In the genomic region with DNA sequence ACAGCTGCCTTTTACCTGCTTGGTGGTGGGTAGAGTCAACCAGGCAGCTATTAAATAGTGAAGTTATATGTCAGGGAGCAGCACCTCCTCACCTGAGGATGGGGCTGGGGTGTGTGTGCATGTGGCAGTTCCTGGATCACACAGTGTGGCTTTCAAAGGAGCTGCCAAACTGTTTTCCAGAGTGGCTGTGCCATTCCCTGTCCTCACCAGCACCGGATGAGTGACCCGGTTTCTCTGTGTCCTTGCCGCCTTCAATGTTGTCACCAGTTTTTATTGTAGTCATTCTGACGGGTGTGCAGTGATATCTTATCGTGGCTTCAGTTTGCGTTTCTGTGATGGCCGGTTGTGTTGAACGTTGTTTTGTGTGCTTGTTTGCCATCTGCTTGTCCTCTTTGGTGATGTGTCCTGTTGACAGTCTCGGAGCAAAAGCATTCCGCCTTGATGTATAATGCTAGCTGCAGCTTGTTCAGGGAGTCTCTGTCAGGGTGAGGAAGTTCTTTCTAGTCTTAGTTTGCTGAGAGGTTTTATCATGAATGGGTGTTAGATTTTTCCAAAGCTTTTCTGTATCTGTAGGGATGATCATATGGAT, we compare ENCODE assay signal across 24 cellular contexts.
A peak's percentile ranks its signal among the peaks of the same experiment; 100 is the strongest.
DNase-seq lines count a peak whose midpoint lies in the region; ATAC-seq, FAIRE-seq and TF ChIP-seq lines count a peak whose summit lies in the region.
"Had no signal": no experiment of that assay in that cellular context is flagged by ENCODE, and none has a peak within 500 bp of the region (broad histone marks: within the 10 kb centered on the region; RNA-seq: fewer than 3 reads in every experiment).

No MANE protein-coding gene starts in this region.

- peaks cover 28% of the 10 kb centered on the region for H3K4me1 Mint-ChIP-seq in T-helper 17 cell

- TF ChIP-seq POLR2A in prostate gland (IDR thresholded peaks at IDR 0.05) = no peak

- WGBS in heart right ventricle, 2 donors = 44 to 63% methylated on average over 10 of the region's 10 CpGs
- WGBS in small intestine, 3 donors = 57 to 81% (median 73%) methylated on average over 10 of the region's 10 CpGs
- WGBS in prostate gland = 87% methylated on average over 10 of the region's 10 CpGs

- no peak for DNase-seq in heart right ventricle
- DNase-seq in cardiac septum (ENCODE audit: low spot score) = no peak
- DNase-seq in T-helper 17 cell = no peak
- DNase-seq in left ventricle myocardium superior = no peak
- DNase-seq in small intestine = peak; percentile 44
- DNase-seq in prostate gland (ENCODE audit: low spot score) = no peak
- DNase-seq: ACHN; BE2C; C1 segment of cervical spinal cord; CD4-positive, CD25-positive, alpha-beta regulatory T cell; CD8-positive, alpha-beta memory T cell; COR-L47; DMS 273 treated with DMSO at 0.1 percent for 48 hours; DMS53; DND-41; EL; H7; HFFc6 had no signal

- H3K9me3 ChIP-seq in heart right ventricle (no peaks in the 10 kb centered on the region), T-helper 17 cell (ENCODE audit: control insufficient read depth, low read length, poor library complexity, severe bottlenecking) (no peaks in the 10 kb centered on the region), small intestine (ENCODE audit: control insufficient read depth, low read depth) (no peaks in the 10 kb centered on the region), prostate gland (no peaks in the 10 kb centered on the region)
- H3K9me3 ChIP-seq: BE2C had no signal

- H3K4me3 ChIP-seq in heart right ventricle (no peak overlapping the region), small intestine (ENCODE audit: low read depth in 1 of 2, low read length in 2 of 2) (no peak overlapping the region), prostate gland (no peak overlapping the region)
- H3K4me3 ChIP-seq: GM12878, GM23338 had no signal

- intact Hi-C loops in heart right ventricle (cut with DNase I) (no loop called here), cardiac septum (cut with DNase I) (no loop called here), left ventricle myocardium superior (cut with micrococcal nuclease) (no loop called here), prostate gland (cut with DNase I) (no loop called here)

- H3K27ac Mint-ChIP-seq in T-helper 17 cell = peak overlapping the region; percentile 11
- H3K27ac Mint-ChIP-seq: GM23338, HFFc6 had no signal

- H3K36me3 Mint-ChIP-seq in T-helper 17 cell (ENCODE audit: low read depth) = peaks cover 21% of the 10 kb centered on the region

- no peak for TF ChIP-seq CTCF in heart right ventricle (IDR thresholded peaks at IDR 0.05)
- no peak for TF ChIP-seq CTCF in prostate gland (IDR thresholded peaks at IDR 0.05)

- H3K27ac ChIP-seq in heart right ventricle = no peak overlapping the region
- no peak overlapping the region for H3K27ac ChIP-seq in small intestine (ENCODE audit: low read depth in 1 of 2, low read length in 1 of 2)
- H3K27ac ChIP-seq in prostate gland = no peak overlapping the region
- H3K27ac ChIP-seq: HL-60 had no signal

- no peaks in the 10 kb centered on the region for H3K27me3 Mint-ChIP-seq in T-helper 17 cell
- H3K27me3 Mint-ChIP-seq: CD4-positive, CD25-positive, alpha-beta regulatory T cell; CD8-positive, alpha-beta memory T cell had no signal

- H3K4me1 ChIP-seq in heart right ventricle (no peaks in the 10 kb centered on the region), small intestine (ENCODE audit: control insufficient read depth in 2 of 2, insufficient read depth in 1 of 2, low read depth in 1 of 2, low read length in 1 of 2) (no peaks in the 10 kb centered on the region), prostate gland (replicated peaks) (no peaks in the 10 kb centered on the region)
- H3K4me1 ChIP-seq: BE2C had no signal

- peaks cover 0 to 39% (median 0%) of the 10 kb centered on the region in 9 donors for H3K36me3 ChIP-seq in heart right ventricle
- H3K36me3 ChIP-seq in small intestine (ENCODE audit: control insufficient read depth in 2 of 2, insufficient read depth in 2 of 2, low read length in 2 of 2) = no peaks in the 10 kb centered on the region
- no peaks in the 10 kb centered on the region for H3K36me3 ChIP-seq in prostate gland
- H3K36me3 ChIP-seq: BE2C had no signal

- H3K27me3 ChIP-seq in heart right ventricle (no peaks in the 10 kb centered on the region), small intestine (ENCODE audit: control insufficient read depth in 2 of 2, insufficient read depth in 2 of 2, low read length in 2 of 2) (no peaks in the 10 kb centered on the region), prostate gland (replicated peaks; ENCODE audit: insufficient read depth) (no peaks in the 10 kb centered on the region)
- H3K27me3 ChIP-seq: BE2C had no signal

- FAIRE-seq in small intestine (lab: Jason Lieb, UNC) = no peak
- FAIRE-seq: A204.1, GM12878 had no signal

- ATAC-seq in heart right ventricle = peak in 7 of 8 donors; percentile 37 to 87 (median 73)
- ATAC-seq in T-helper 17 cell = no peak
- ATAC-seq in left ventricle myocardium superior = peak; percentile 81
- ATAC-seq in GM21576 (IDR thresholded peaks at IDR 0.05; ENCODE audit: unreplicated experiment) = no peak
- ATAC-seq: GM12878, GM23338, HCT116 had no signal

- H3K4me3 Mint-ChIP-seq in T-helper 17 cell = no peak overlapping the region
- H3K4me3 Mint-ChIP-seq: CD4-positive, CD25-positive, alpha-beta regulatory T cell; CD8-positive, alpha-beta memory T cell; GM23338; HFFc6 had no signal

Comparison
In these comparisons a context has a peak if more than half of its experiments do, and no peak if none do; other contexts are left out.
1. ATAC-seq: peak in heart right ventricle (7 of 8) and left ventricle myocardium superior (single experiment); none in T-helper 17 cell (single experiment) and GM21576 (single experiment).